ENCODE assay signal across 15 cellular contexts in genomic region chr2:198905881-198906612, GRCh38.
DNase-seq lines count a peak whose midpoint lies in the region; ATAC-seq and TF ChIP-seq lines count a peak whose summit lies in the region.
"Had no signal": no experiment of that assay in that cellular context is flagged by ENCODE, and none has a peak within 500 bp of the region (broad histone marks: within the 10 kb centered on the region; RNA-seq: fewer than 3 reads in every experiment).

No MANE protein-coding gene starts in this region.

- no peak overlapping the region for H2AFZ ChIP-seq in OCI-LY3 (ENCODE audit: low read depth, low read length)

- TF ChIP-seq CTCF in GM13977 (IDR thresholded peaks at IDR 0.05; ENCODE audit: extremely low read depth, insufficient read depth, missing control alignments): no peak
- TF ChIP-seq CTCF in OCI-LY3 (IDR thresholded peaks at IDR 0.05; ENCODE audit: low read depth, low read length): no peak

- DNase-seq in GM13977 (ENCODE audit: low spot score) (peak; percentile 23), aorta (no peak), SK-N-DZ (ENCODE audit: low spot score) (no peak), DMS53 (lab: John Stamatoyannopoulos, UW) (no peak)
- no peak for DNase-seq in stimulated activated CD4-positive, alpha-beta T cell treated with anti-CD3 and anti-CD28 coated beads, Interleukin-2, amount 100 ng/mL, for 24 hours
- DNase-seq: activated CD8-positive, alpha-beta T cell treated with anti-CD3 and anti-CD28 coated beads for 36 hours; activated naive CD4-positive, alpha-beta T cell; DMS79 treated with DMSO at 0.1 percent for 48 hours; HFFc6; NCI-H1436 treated with DMSO at 0.1 percent for 48 hours; spleen had no signal

- H3K9me3 ChIP-seq in OCI-LY3 (ENCODE audit: insufficient read depth, low read length) (no peaks in the 10 kb centered on the region), aorta (ENCODE audit: control insufficient read depth, low read length) (no peaks in the 10 kb centered on the region)
- H3K9me3 ChIP-seq: spleen had no signal

- in situ Hi-C loops in GM13977 (cut with MboI; ENCODE audit: low pct_unique_long_range_greater_than_20kb, low sequenced_read_pairs, unreplicated experiment): no loop called here

- ATAC-seq in GM21390 (IDR thresholded peaks at IDR 0.05; ENCODE audit: unreplicated experiment) (peak; percentile 83), HG03025 (IDR thresholded peaks at IDR 0.05; ENCODE audit: low FRiP score, unreplicated experiment) (peak; percentile 66), aorta (ENCODE audit: low FRiP score) (no peak)
- ATAC-seq: activated CD8-positive, alpha-beta T cell treated with anti-CD3 and anti-CD28 coated beads for 36 hours; HepG2 had no signal

- 67 to 69% methylated on average over 7 of the region's 7 CpGs for WGBS in aorta, 2 donors

- H3K27me3 ChIP-seq in OCI-LY3 (ENCODE audit: low read depth, low read length) (peaks cover 29% of the 10 kb centered on the region), aorta (ENCODE audit: control insufficient read depth in 1 of 2, insufficient read depth in 2 of 2, low read length in 1 of 2) (no peaks in the 10 kb centered on the region)
- H3K27me3 ChIP-seq: spleen had no signal

- H3K27ac ChIP-seq in OCI-LY3 (ENCODE audit: low read length): no peak overlapping the region
- H3K27ac ChIP-seq in aorta (ENCODE audit: low read depth in 1 of 2, low read length in 2 of 2): no peak overlapping the region
- H3K27ac ChIP-seq: spleen had no signal

- no peaks in the 10 kb centered on the region for H4K20me1 ChIP-seq in OCI-LY3 (ENCODE audit: insufficient read depth, low read length)

- intact Hi-C loops in aorta (cut with DNase I): no loop called here

- H3K36me3 ChIP-seq in OCI-LY3 (replicated peaks; ENCODE audit: low read depth, low read length) (no peaks in the 10 kb centered on the region), aorta (ENCODE audit: control insufficient read depth in 1 of 2, insufficient read depth in 2 of 2, low read length in 1 of 2) (no peaks in the 10 kb centered on the region)
- H3K36me3 ChIP-seq: spleen had no signal

- H3K4me1 ChIP-seq in OCI-LY3 (ENCODE audit: low read length) (peaks cover 22% of the 10 kb centered on the region), aorta (ENCODE audit: control insufficient read depth in 1 of 2, insufficient read depth in 2 of 2, low read length in 2 of 2) (no peaks in the 10 kb centered on the region)
- H3K4me1 ChIP-seq: spleen had no signal

- H3K9ac ChIP-seq in OCI-LY3 (ENCODE audit: low read length): no peak overlapping the region

- H3K4me3 ChIP-seq in OCI-LY3 (ENCODE audit: low read length) (no peak overlapping the region), aorta (ENCODE audit: low read length in 2 of 2) (no peak overlapping the region)
- H3K4me3 ChIP-seq: spleen had no signal

- no peaks in the 10 kb centered on the region for H3K79me2 ChIP-seq in OCI-LY3 (ENCODE audit: low read length)

- H3K4me2 ChIP-seq in OCI-LY3 (ENCODE audit: low read length): peak overlapping the region; percentile 27
